8 cellular contexts compared by ENCODE assay signal in genomic region chr13:79385694-79386093, GRCh38. TPM values are rescaled to one million over a fixed set of nuclear protein-coding genes. Genes with fewer than 3 reads are reported as not detected.
DNase-seq lines count a peak whose midpoint lies in the region; ATAC-seq and TF ChIP-seq lines count a peak whose summit lies in the region.

No MANE protein-coding gene starts in this region.

- H3K4me1 ChIP-seq in thyroid gland, result peaks cover 24 to 27% of the 10 kb centered on the region in 2 donors

- H3K4me3 Mint-ChIP-seq in activated T-helper 1 cell treated with anti-CD3 and anti-CD28 coated beads, Interleukin-12 subunit alpha, Interleukin-12 subunit beta, Interleukin-2, Interleukin-4 antibody, amounts not matched to agents 30 ng/mL and 10 ng/mL and 1 ng/mL, durations not matched to agents 14 hours and 24 hours and 36 hours, result peak overlapping the region; percentile 34

- H3K9me3 ChIP-seq in thyroid gland, result no peaks in the 10 kb centered on the region

- no peak for TF ChIP-seq POLR2A in thyroid gland (IDR thresholded peaks at IDR 0.05)

- H3K4me3 ChIP-seq in GM12865 (ENCODE audit: low read depth, low read length), result no peak overlapping the region
- H3K4me3 ChIP-seq in thyroid gland (replicated peaks in 1 of 3), result no peak overlapping the region
- H3K4me3 ChIP-seq in brain microvascular endothelial cell (ENCODE audit: low read depth, low read length), result no peak overlapping the region
- no peak overlapping the region for H3K4me3 ChIP-seq in H7 (ENCODE audit: insufficient read depth, low read depth, low read length)

- peak; percentile 92 for DNase-seq in GM12865 (ENCODE audit: low read depth)
- no peak for DNase-seq in activated T-helper 1 cell treated with anti-CD3 and anti-CD28 coated beads, Interleukin-12 subunit alpha, Interleukin-12 subunit beta, Interleukin-2, Interleukin-4 antibody, amounts not matched to agents 30 ng/mL and 10 ng/mL and 1 ng/mL, durations not matched to agents 14 hours and 24 hours and 36 hours (ENCODE audit: low spot score)
- no peak for DNase-seq in thyroid gland
- no peak for DNase-seq in brain microvascular endothelial cell
- no peak for DNase-seq in superior temporal gyrus (ENCODE audit: extremely low spot score)
- DNase-seq in H7, result no peak

- no peak overlapping the region for H3K27ac ChIP-seq in thyroid gland
- no peak overlapping the region for H3K27ac ChIP-seq in brain microvascular endothelial cell

- intact Hi-C loops in activated T-helper 1 cell treated with anti-CD3 and anti-CD28 coated beads, Interleukin-12 subunit alpha, Interleukin-12 subunit beta, Interleukin-2, Interleukin-4 antibody, amounts not matched to agents 30 ng/mL and 10 ng/mL and 1 ng/mL, durations not matched to agents 14 hours and 24 hours and 36 hours (cut with micrococcal nuclease), result loop anchor here (1.0 to 5.0 kb wide), 6 partner anchors 8 to 1648 kb away; partner anchors contain the start of gene NDFIP2
- intact Hi-C loops in thyroid gland (cut with DNase I), result no loop called here

- no peaks in the 10 kb centered on the region for H3K9me3 Mint-ChIP-seq in activated T-helper 1 cell treated with anti-CD3 and anti-CD28 coated beads, Interleukin-12 subunit alpha, Interleukin-12 subunit beta, Interleukin-2, Interleukin-4 antibody, amounts not matched to agents 30 ng/mL and 10 ng/mL and 1 ng/mL, durations not matched to agents 14 hours and 24 hours and 36 hours

- H3K27me3 ChIP-seq in thyroid gland (no peaks in the 10 kb centered on the region), brain microvascular endothelial cell (replicated peaks) (no peaks in the 10 kb centered on the region), H7 (ENCODE audit: control insufficient read depth, insufficient read depth, low read length) (no peaks in the 10 kb centered on the region)

- in situ Hi-C loops in brain microvascular endothelial cell (cut with HindIII; ENCODE audit: low pct_ligation_motif_present, low sequenced_read_pairs), result no loop called here

- WGBS in thyroid gland, 2 donors, result 64 to 85% methylated on average over 1 of the region's 1 CpG

- H3K27me3 Mint-ChIP-seq in activated T-helper 1 cell treated with anti-CD3 and anti-CD28 coated beads, Interleukin-12 subunit alpha, Interleukin-12 subunit beta, Interleukin-2, Interleukin-4 antibody, amounts not matched to agents 30 ng/mL and 10 ng/mL and 1 ng/mL, durations not matched to agents 14 hours and 24 hours and 36 hours (ENCODE audit: insufficient read depth), result no peaks in the 10 kb centered on the region

- peak; percentile 93 for ATAC-seq in GM19452 (IDR thresholded peaks at IDR 0.05; ENCODE audit: unreplicated experiment)
- peak; percentile 96 for ATAC-seq in HG03342 (IDR thresholded peaks at IDR 0.05; ENCODE audit: unreplicated experiment)

- H3K36me3 Mint-ChIP-seq in activated T-helper 1 cell treated with anti-CD3 and anti-CD28 coated beads, Interleukin-12 subunit alpha, Interleukin-12 subunit beta, Interleukin-2, Interleukin-4 antibody, amounts not matched to agents 30 ng/mL and 10 ng/mL and 1 ng/mL, durations not matched to agents 14 hours and 24 hours and 36 hours (ENCODE audit: low read depth), result peaks cover 18% of the 10 kb centered on the region

- TF ChIP-seq CTCF in GM12865 (IDR thresholded peaks at IDR 0.05; ENCODE audit: insufficient read depth, low read depth, low read length, missing control alignments), result no peak
- no peak for TF ChIP-seq CTCF in thyroid gland (IDR thresholded peaks at IDR 0.05)
- no peak for TF ChIP-seq CTCF in brain microvascular endothelial cell (IDR thresholded peaks at IDR 0.05; ENCODE audit: low read depth, low read length, missing control alignments)

- H3K4me1 Mint-ChIP-seq in activated T-helper 1 cell treated with anti-CD3 and anti-CD28 coated beads, Interleukin-12 subunit alpha, Interleukin-12 subunit beta, Interleukin-2, Interleukin-4 antibody, amounts not matched to agents 30 ng/mL and 10 ng/mL and 1 ng/mL, durations not matched to agents 14 hours and 24 hours and 36 hours (ENCODE audit: low read depth), result peaks cover 72% of the 10 kb centered on the region

- no peak overlapping the region for H3K27ac Mint-ChIP-seq in activated T-helper 1 cell treated with anti-CD3 and anti-CD28 coated beads, Interleukin-12 subunit alpha, Interleukin-12 subunit beta, Interleukin-2, Interleukin-4 antibody, amounts not matched to agents 30 ng/mL and 10 ng/mL and 1 ng/mL, durations not matched to agents 14 hours and 24 hours and 36 hours

- H3K36me3 ChIP-seq in thyroid gland, result no peaks in the 10 kb centered on the region
- no peaks in the 10 kb centered on the region for H3K36me3 ChIP-seq in brain microvascular endothelial cell (replicated peaks)
- no peaks in the 10 kb centered on the region for H3K36me3 ChIP-seq in H7 (replicated peaks; ENCODE audit: control insufficient read depth, insufficient read depth, low read length)

RNA-seq across cellular contexts. Expression of gene RBM26, which starts 20.4 kb away (rescaled TPM):
- total RNA-seq in activated T-helper 1 cell treated with anti-CD3 and anti-CD28 coated beads, Interleukin-12 subunit alpha, Interleukin-12 subunit beta, Interleukin-2, Interleukin-4 antibody, amounts not matched to agents 30 ng/mL and 10 ng/mL and 1 ng/mL, durations not matched to agents 14 hours and 24 hours and 36 hours, result 99.3 and 107 TPM in 2 replicates
- total RNA-seq in thyroid gland, result 10 to 100 TPM; 54.7 to 67.5 (median 56.8) TPM
- total RNA-seq in H7 (2014; rRNA removed; shearing (Covaris generic)), result 37.9 and 50.0 TPM in 2 replicates
